In the genomic region with DNA sequence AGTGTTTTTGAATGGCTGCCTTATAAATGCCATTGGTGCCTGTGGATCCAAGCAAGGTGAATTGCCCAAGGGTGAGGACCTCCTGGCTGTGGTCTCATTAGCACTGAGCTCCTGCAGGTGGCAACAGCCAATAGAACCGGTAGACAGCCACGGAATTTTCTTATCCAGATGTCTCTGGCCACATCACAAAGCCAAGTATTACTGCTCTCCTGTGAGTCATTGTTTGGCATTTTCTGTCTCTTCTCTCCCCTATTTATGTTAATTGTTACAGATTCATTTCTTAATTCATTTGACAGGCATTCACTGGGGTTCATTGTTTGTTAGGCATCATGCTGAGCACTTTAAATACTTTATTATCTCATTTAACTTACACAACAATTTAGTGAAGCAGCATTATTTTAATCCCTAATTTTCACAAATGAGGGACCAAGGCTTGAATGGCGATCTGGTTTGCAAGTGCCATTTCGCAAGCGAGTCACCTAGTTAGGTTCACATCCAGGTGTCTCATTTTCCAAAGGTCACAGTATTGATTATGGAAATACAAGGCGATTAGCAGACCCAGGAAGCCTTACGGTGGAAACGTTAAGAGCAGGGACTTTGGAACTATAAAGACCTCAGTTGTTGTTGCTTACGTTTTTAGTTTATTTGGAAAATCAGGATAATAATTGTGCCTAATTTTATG, we compare ENCODE assay signal across 12 cellular contexts. TPM values are rescaled to one million over a fixed set of nuclear protein-coding genes. Genes with fewer than 3 reads are reported as not detected.
DNase-seq lines count a peak whose midpoint lies in the region; ATAC-seq and TF ChIP-seq lines count a peak whose summit lies in the region.
"Had no signal": no experiment of that assay in that cellular context is flagged by ENCODE, and none has a peak within 500 bp of the region (broad histone marks: within the 10 kb centered on the region; RNA-seq: fewer than 3 reads in every experiment).

No MANE protein-coding gene starts in this region.

- WGBS in mammary epithelial cell (ENCODE audit: low coverage, missing lambda C conversion rate) = 75% methylated on average over 9 of the region's 9 CpGs

- DNase-seq in EH (ENCODE audit: low read depth) = peak; percentile 67
- peak; percentile 28 for DNase-seq in LoVo (ENCODE audit: low spot score)
- DNase-seq in mammary epithelial cell = peak; percentile 84
- DNase-seq in kidney glomerular epithelial cell (lab: John Stamatoyannopoulos, UW) = peak; percentile 83
- no peak for DNase-seq in NOMO-1 treated with DMSO at 0.1 percent for 48 hours (lab: John Stamatoyannopoulos, UW; ENCODE audit: unreplicated experiment)
- no peak for DNase-seq in NOMO-1 treated with dmso at 0.1 percent for 144 hours (lab: John Stamatoyannopoulos, UW; ENCODE audit: unreplicated experiment)
- no peak for DNase-seq in effector memory CD4-positive, alpha-beta T cell
- DNase-seq: activated B cell treated with CpG ODN at 0.5 μM for 24 hours; CD4-positive, alpha-beta memory T cell; dorsolateral prefrontal cortex; NCI-H1105 had no signal

- no peaks in the 10 kb centered on the region for H3K9me3 ChIP-seq in mammary epithelial cell (replicated peaks; ENCODE audit: insufficient read depth, low read length)
- no peaks in the 10 kb centered on the region for H3K9me3 ChIP-seq in effector memory CD4-positive, alpha-beta T cell (ENCODE audit: control insufficient read depth, low read length)

- no peaks in the 10 kb centered on the region for H4K20me1 ChIP-seq in mammary epithelial cell (ENCODE audit: insufficient read depth, low read length)

- intact Hi-C loops in mammary epithelial cell (cut with micrococcal nuclease) = no loop called here

- H3K4me2 ChIP-seq in mammary epithelial cell (ENCODE audit: insufficient read depth, low read depth, low read length) = no peak overlapping the region

- no peaks in the 10 kb centered on the region for H3K79me2 ChIP-seq in mammary epithelial cell (ENCODE audit: insufficient read depth, low read length)

- CTCF ChIA-PET in mammary epithelial cell (lab: Charles Lee; ENCODE audit: low non-redundant PET) = no interaction called here

- in situ Hi-C loops in mammary epithelial cell (cut with MboI; ENCODE audit: low sequenced_read_pairs in 2 of 2) = loop anchor here in 1 of 2 donors (25.0 kb wide), 1 partner anchor 356 kb away; no protein-coding TSS in a partner anchor

- no peak for ATAC-seq in HG02852 (IDR thresholded peaks at IDR 0.05; ENCODE audit: unreplicated experiment)

- H2AFZ ChIP-seq in mammary epithelial cell (ENCODE audit: low read depth, low read length) = no peak overlapping the region

- no peak overlapping the region for H3K4me3 ChIP-seq in mammary epithelial cell (replicated peaks in 1 of 3; ENCODE audit: insufficient read depth in 1 of 3, low read depth in 2 of 3, low read length in 3 of 3)
- no peak overlapping the region for H3K4me3 ChIP-seq in effector memory CD4-positive, alpha-beta T cell (ENCODE audit: insufficient read depth, low read depth, low read length, poor library complexity, severe bottlenecking)
- H3K4me3 ChIP-seq: dorsolateral prefrontal cortex had no signal

- no peak overlapping the region for H3K9ac ChIP-seq in mammary epithelial cell (ENCODE audit: insufficient read depth, low read length)

- no peaks in the 10 kb centered on the region for H3K27me3 ChIP-seq in mammary epithelial cell (ENCODE audit: insufficient read depth, low read length)
- H3K27me3 ChIP-seq in effector memory CD4-positive, alpha-beta T cell (replicated peaks; ENCODE audit: control insufficient read depth, insufficient read depth, low read length, poor library complexity, severe bottlenecking) = no peaks in the 10 kb centered on the region
- H3K27me3 ChIP-seq: dorsolateral prefrontal cortex had no signal

- no peaks in the 10 kb centered on the region for H3K36me3 ChIP-seq in mammary epithelial cell (ENCODE audit: insufficient read depth, low read length)
- no peaks in the 10 kb centered on the region for H3K36me3 ChIP-seq in effector memory CD4-positive, alpha-beta T cell (ENCODE audit: control insufficient read depth, insufficient read depth, low read length)

- dilution Hi-C loops in mammary epithelial cell (cut with HindIII; ENCODE audit: low sequenced_read_pairs) = no loop called here

- no peak for TF ChIP-seq CTCF in mammary epithelial cell (conservative IDR thresholded peaks at IDR 0.05 in 1 of 2, IDR thresholded peaks at IDR 0.05 in 1 of 2; ENCODE audit: extremely low read depth in 1 of 2, insufficient read depth in 1 of 2, low read depth in 1 of 2, low read length in 2 of 2)

- H3K4me1 ChIP-seq in mammary epithelial cell (ENCODE audit: insufficient read depth, low read length) = peaks cover 12% of the 10 kb centered on the region
- H3K4me1 ChIP-seq in effector memory CD4-positive, alpha-beta T cell (ENCODE audit: control insufficient read depth, insufficient read depth, low read length, poor library complexity, severe bottlenecking) = no peaks in the 10 kb centered on the region

- H3K27ac ChIP-seq in mammary epithelial cell (ENCODE audit: insufficient read depth, low read depth, low read length) = no peak overlapping the region
- no peak overlapping the region for H3K27ac ChIP-seq in effector memory CD4-positive, alpha-beta T cell (ENCODE audit: insufficient read depth, low read length, poor library complexity, severe bottlenecking)
- H3K27ac ChIP-seq: dorsolateral prefrontal cortex had no signal

- no TSS peak for BruUV-seq in mammary epithelial cell (replicated peaks; lab: Mats Ljungman, UMichigan)

RNA-seq across cellular contexts. Expression of gene DPYSL3, which starts 58.2 kb away (rescaled TPM):
- 1 to 10 TPM; 2.8 to 8.8 TPM for total RNA-seq in mammary epithelial cell
- polyA plus RNA-seq in mammary epithelial cell = 13.9 TPM
- 38.0 TPM for polyA minus RNA-seq in mammary epithelial cell
- total RNA-seq: activated B cell treated with CpG ODN at 0.5 μM for 24 hours had no signal
- polyA plus RNA-seq: CD4-positive, alpha-beta memory T cell had no signal

Comparison
In these comparisons a context has a peak if more than half of its experiments do, and no peak if none do; other contexts are left out.
1. DNase-seq: peak in EH (single experiment), LoVo (single experiment), mammary epithelial cell (single experiment) and kidney glomerular epithelial cell (single experiment); none in NOMO-1 treated with DMSO at 0.1 percent for 48 hours (single experiment), NOMO-1 treated with dmso at 0.1 percent for 144 hours (single experiment) and effector memory CD4-positive, alpha-beta T cell (0 of 3).